ENCODE assay signal across 8 cellular contexts in the genomic region with DNA sequence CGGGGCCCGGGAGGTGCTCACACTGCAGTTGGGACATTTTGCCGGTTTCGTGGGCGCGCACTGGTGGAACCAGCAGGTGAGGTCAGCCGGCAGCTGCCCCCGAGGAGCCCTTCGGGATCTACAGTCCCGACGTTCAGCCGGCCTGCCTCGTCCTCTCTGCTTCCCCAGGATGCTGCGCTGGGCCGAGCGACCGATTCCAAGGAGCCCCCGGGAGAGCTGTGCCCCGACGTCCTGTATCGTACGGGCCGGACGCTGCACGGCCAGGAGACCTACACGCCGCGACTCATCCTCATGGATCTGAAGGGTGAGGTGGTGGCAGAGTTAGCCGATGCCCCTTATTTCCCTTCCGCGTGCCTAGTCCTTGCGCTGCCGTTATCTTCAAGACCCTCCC. TPM values are rescaled to one million over a fixed set of nuclear protein-coding genes. Genes with fewer than 3 reads are reported as not detected.
DNase-seq lines count a peak whose midpoint lies in the region; ATAC-seq and TF ChIP-seq lines count a peak whose summit lies in the region.
"Not testable (repeated sequence)": the region's sequence is repeated elsewhere in the genome, so short reads cannot be mapped to it uniquely, and the experiment has no call there.

No MANE protein-coding gene starts in this region.

- H3K23ac ChIP-seq in neuronal stem cell (ENCODE audit: low read depth, low read length, poor library complexity), result not testable (repeated sequence)

- not testable (repeated sequence) for H3K14ac ChIP-seq in neuronal stem cell (ENCODE audit: low read length)

- not testable (repeated sequence) for H3F3A ChIP-seq in GM23338 (replicated peaks; ENCODE audit: low read depth)

- H2BK120ac ChIP-seq in neuronal stem cell (ENCODE audit: low read depth, low read length), result not testable (repeated sequence)

- H3K4me3 ChIP-seq in Caco-2 (ENCODE audit: low read depth, low read length) (peak overlapping the region; percentile 48), GM23338 (peak overlapping the region; percentile 66), coronary artery (peak overlapping the region; percentile 83), iPS-15b (ENCODE audit: low read depth, low read length) (peak overlapping the region; percentile 87), neuronal stem cell (ENCODE audit: low read length in 2 of 2) (peak overlapping the region; percentile 76), thymus (ENCODE audit: low read length) (peak overlapping the region; percentile 55)
- H3K4me3 ChIP-seq in Jurkat, Clone E6-1 (ENCODE audit: low read length), result peak overlapping the region; percentile 58

- H3K4me2 ChIP-seq in GM23338, result peak overlapping the region; percentile 70; the same call in 1 of the 2 replicates
- not testable (repeated sequence) for H3K4me2 ChIP-seq in neuronal stem cell (ENCODE audit: insufficient read depth, low read length, poor library complexity, severe bottlenecking)

- no CpG with 5 or more reads among the region's 33 CpGs for WGBS in neuronal stem cell (ENCODE audit: extremely low coverage in 2 of 2, insufficient read length in 2 of 2, insufficient replicate concordance in 1 of 2), 2 donors
- WGBS in thymus, result 1% methylated on average over 5 of the region's 33 CpGs

- H4K8ac ChIP-seq in neuronal stem cell (ENCODE audit: low read depth, low read length), result not testable (repeated sequence)

- not testable (repeated sequence) for TF ChIP-seq CTCF in Caco-2 (IDR thresholded peaks at IDR 0.05; ENCODE audit: insufficient read depth in 1 of 2, low read depth in 1 of 2, low read length in 1 of 2, severe bottlenecking in 1 of 2, unreplicated experiment in 1 of 2); GM23338 (conservative IDR thresholded peaks at IDR 0.05; ENCODE audit: low read depth in 2 of 2); coronary artery (IDR thresholded peaks at IDR 0.05)

- not testable (repeated sequence) for H3K27me3 ChIP-seq in Caco-2 (replicated peaks; ENCODE audit: control insufficient read depth, insufficient read depth, low read length); GM23338 (ENCODE audit: insufficient read depth); iPS-15b (ENCODE audit: control insufficient read depth, insufficient read depth, low read length); neuronal stem cell (ENCODE audit: control insufficient read depth in 3 of 3, insufficient read depth in 3 of 3, low read depth in 1 of 3, low read length in 3 of 3); thymus (ENCODE audit: control insufficient read depth, insufficient read depth)

- H3K4ac ChIP-seq in neuronal stem cell (ENCODE audit: low read length), result not testable (repeated sequence)

- H3K4me1 Mint-ChIP-seq in Caco-2 (ENCODE audit: low read depth, unreplicated experiment); GM23338; activated CD4-positive, alpha-beta memory T cell treated with anti-CD3 and anti-CD28 coated beads, Interleukin-2, amount 10 ng/mL, durations not matched to agents 7 days and 5 days: not testable (repeated sequence)

- not testable (repeated sequence) for H3K79me2 ChIP-seq in GM23338 (replicated peaks; ENCODE audit: insufficient read depth)

- H2AK5ac ChIP-seq in neuronal stem cell (ENCODE audit: low read depth, low read length), result not testable (repeated sequence)

- H3K79me1 ChIP-seq in neuronal stem cell (ENCODE audit: low read depth, low read length), result not testable (repeated sequence)

- not testable (repeated sequence) for H4K91ac ChIP-seq in neuronal stem cell (ENCODE audit: low read depth, low read length, poor library complexity)

- H3K27me3 Mint-ChIP-seq in Caco-2 (ENCODE audit: insufficient read depth, unreplicated experiment); GM23338 (ENCODE audit: insufficient read depth, low read depth, poor library complexity); activated CD4-positive, alpha-beta memory T cell treated with anti-CD3 and anti-CD28 coated beads, Interleukin-2, amount 10 ng/mL, durations not matched to agents 7 days and 5 days: not testable (repeated sequence)

- not testable (repeated sequence) for H3K27ac ChIP-seq in GM23338 (ENCODE audit: low read depth); neuronal stem cell (replicated peaks; ENCODE audit: low read length); thymus (ENCODE audit: low read depth)
- H3K27ac ChIP-seq in coronary artery, result peak overlapping the region in 1 of 2 donors; percentile 69

- peak; percentile 69 for ATAC-seq in GM23338

- H3K9ac ChIP-seq in iPS-15b (ENCODE audit: low read depth, low read length); neuronal stem cell (ENCODE audit: low read depth, low read length, poor library complexity): not testable (repeated sequence)

- DNase-seq in Caco-2; GM23338 (ENCODE audit: low spot score); Jurkat, Clone E6-1 (ENCODE audit: low read depth, low spot score); activated CD4-positive, alpha-beta memory T cell treated with anti-CD3 and anti-CD28 coated beads, Interleukin-2, amount 10 ng/mL, durations not matched to agents 7 days and 5 days; coronary artery (ENCODE audit: low spot score); neuronal stem cell (ENCODE audit: low spot score): not testable (repeated sequence)

- not testable (repeated sequence) for H3K9me3 Mint-ChIP-seq in Caco-2 (ENCODE audit: unreplicated experiment); GM23338; activated CD4-positive, alpha-beta memory T cell treated with anti-CD3 and anti-CD28 coated beads, Interleukin-2, amount 10 ng/mL, durations not matched to agents 7 days and 5 days

- intact Hi-C loops in Caco-2 (cut with micrococcal nuclease; ENCODE audit: unreplicated experiment), result not testable (repeated sequence)

- H3K9me2 ChIP-seq in GM23338 (ENCODE audit: insufficient read depth), result not testable (repeated sequence)

- CTCF ChIA-PET in Caco-2 (lab: Charles Lee), result not testable (repeated sequence)
- CTCF ChIA-PET in activated CD4-positive, alpha-beta memory T cell treated with anti-CD3 and anti-CD28 coated beads, Interleukin-2, amount 10 ng/mL, durations not matched to agents 7 days and 5 days (lab: Charles Lee), result interaction anchor here (1.0 kb wide), 1 partner anchor 11 kb away, joined by 5 read pairs; no protein-coding TSS in a partner anchor

- H3K27ac Mint-ChIP-seq in Caco-2 (ENCODE audit: unreplicated experiment); GM23338; activated CD4-positive, alpha-beta memory T cell treated with anti-CD3 and anti-CD28 coated beads, Interleukin-2, amount 10 ng/mL, durations not matched to agents 7 days and 5 days: not testable (repeated sequence)

- H2BK12ac ChIP-seq in neuronal stem cell (ENCODE audit: low read length), result not testable (repeated sequence)

- not testable (repeated sequence) for H3K4me1 ChIP-seq in Caco-2; GM23338 (ENCODE audit: insufficient read depth); iPS-15b (ENCODE audit: control insufficient read depth, insufficient read depth, low read length); neuronal stem cell (ENCODE audit: control insufficient read depth in 2 of 2, insufficient read depth in 1 of 2, low read depth in 1 of 2, low read length in 2 of 2); thymus (ENCODE audit: control insufficient read depth, insufficient read depth, low read length)

- not testable (repeated sequence) for H2AFZ ChIP-seq in GM23338
- peak overlapping the region; percentile 98 for H2AFZ ChIP-seq in neuronal stem cell (ENCODE audit: low read length)

- H2BK15ac ChIP-seq in neuronal stem cell (ENCODE audit: low read length), result not testable (repeated sequence)

- not testable (repeated sequence) for H3K36me3 ChIP-seq in Caco-2 (ENCODE audit: control insufficient read depth, insufficient read depth, low read length); GM23338 (ENCODE audit: insufficient read depth); thymus (ENCODE audit: control insufficient read depth, insufficient read depth)
- H3K36me3 ChIP-seq in iPS-15b (ENCODE audit: control insufficient read depth, insufficient read depth, low read length), result peaks cover 12% of the 10 kb centered on the region
- H3K36me3 ChIP-seq in neuronal stem cell (replicated peaks in 1 of 2; ENCODE audit: control insufficient read depth in 2 of 2, insufficient read depth in 2 of 2, low read length in 2 of 2), result peaks cover 8 to 18% of the 10 kb centered on the region in 2 donors

- H2BK5ac ChIP-seq in neuronal stem cell (ENCODE audit: low read length), result not testable (repeated sequence)

- not testable (repeated sequence) for H3K18ac ChIP-seq in neuronal stem cell (ENCODE audit: low read length)

- H3K9me3 ChIP-seq in Caco-2; iPS-15b (ENCODE audit: control insufficient read depth, insufficient read depth, low read length); neuronal stem cell (replicated peaks in 1 of 2; ENCODE audit: control insufficient read depth in 2 of 2, insufficient read depth in 1 of 2, low read depth in 1 of 2, low read length in 2 of 2); thymus (ENCODE audit: control insufficient read depth): not testable (repeated sequence)

- H3K4me3 Mint-ChIP-seq in Caco-2 (ENCODE audit: unreplicated experiment) (peak overlapping the region; percentile 98), GM23338 (peak overlapping the region; percentile 93; the same call in 2 of the 3 replicates)
- H3K4me3 Mint-ChIP-seq in activated CD4-positive, alpha-beta memory T cell treated with anti-CD3 and anti-CD28 coated beads, Interleukin-2, amount 10 ng/mL, durations not matched to agents 7 days and 5 days, result peak overlapping the region; percentile 84

- not testable (repeated sequence) for BruUV-seq in Caco-2 (replicated peaks; lab: Mats Ljungman, UMichigan)

- H3K36me3 Mint-ChIP-seq in Caco-2 (ENCODE audit: insufficient read depth, unreplicated experiment) (peaks cover 15% of the 10 kb centered on the region), GM23338 (ENCODE audit: low read depth) (peaks cover 24% of the 10 kb centered on the region)
- peaks cover 19% of the 10 kb centered on the region for H3K36me3 Mint-ChIP-seq in activated CD4-positive, alpha-beta memory T cell treated with anti-CD3 and anti-CD28 coated beads, Interleukin-2, amount 10 ng/mL, durations not matched to agents 7 days and 5 days (ENCODE audit: low read depth)

- not testable (repeated sequence) for H4K20me1 ChIP-seq in GM23338 (replicated peaks; ENCODE audit: insufficient read depth)

- POLR2A ChIA-PET in Caco-2 (lab: Charles Lee); activated CD4-positive, alpha-beta memory T cell treated with anti-CD3 and anti-CD28 coated beads, Interleukin-2, amount 10 ng/mL, durations not matched to agents 7 days and 5 days (lab: Charles Lee): not testable (repeated sequence)

RNA-seq across cellular contexts. Expression of gene MSTO1, which starts 0.2 kb away (rescaled TPM):
- total RNA-seq in Caco-2 (2022), result 64.3 and 65.3 TPM in 2 replicates
- total RNA-seq in GM23338 (2014; rRNA removed; shearing (Covaris generic)), result 25.9 and 35.4 TPM in 2 replicates
- polyA plus RNA-seq in GM23338 (2016; fragmentation: Nextera tagmentation; extraction: Ambion mirVana), result 42.2 and 43.5 TPM in 2 replicates
- 97.3 TPM for polyA plus RNA-seq in Jurkat, Clone E6-1 (2012; ENCODE audit: insufficient read depth, insufficient read length)
- total RNA-seq in activated CD4-positive, alpha-beta memory T cell treated with anti-CD3 and anti-CD28 coated beads, Interleukin-2, amount 10 ng/mL, durations not matched to agents 7 days and 5 days, result 10 to 100 TPM; 43.4 to 43.6 TPM
- polyA plus RNA-seq in neuronal stem cell (2013, experiment 1 of 2), result 25.1 TPM
- 24.8 TPM for polyA plus RNA-seq in neuronal stem cell (2013, experiment 2 of 2)
- 26.0 TPM for polyA plus RNA-seq in thymus

RNA-seq across cellular contexts. Expression of gene ASH1L, which starts 47.6 kb away (rescaled TPM):
- total RNA-seq in Caco-2 (2022), result 39.4 and 45.1 TPM in 2 replicates
- total RNA-seq in GM23338 (2014; rRNA removed; shearing (Covaris generic)), result 17.4 and 23.6 TPM in 2 replicates
- polyA plus RNA-seq in GM23338 (2016; fragmentation: Nextera tagmentation; extraction: Ambion mirVana), result 17.7 and 24.7 TPM in 2 replicates
- polyA plus RNA-seq in Jurkat, Clone E6-1 (2012; ENCODE audit: insufficient read depth, insufficient read length), result 7.0 TPM
- total RNA-seq in activated CD4-positive, alpha-beta memory T cell treated with anti-CD3 and anti-CD28 coated beads, Interleukin-2, amount 10 ng/mL, durations not matched to agents 7 days and 5 days, result 10 to 100 TPM; 35.9 to 42.0 TPM
- polyA plus RNA-seq in neuronal stem cell (2013, experiment 1 of 2), result 7.5 TPM
- polyA plus RNA-seq in neuronal stem cell (2013, experiment 2 of 2), result 7.9 TPM
- 6.3 TPM for polyA plus RNA-seq in thymus
